Comparison of ENCODE assay signal across 20 cellular contexts in the genomic region with DNA sequence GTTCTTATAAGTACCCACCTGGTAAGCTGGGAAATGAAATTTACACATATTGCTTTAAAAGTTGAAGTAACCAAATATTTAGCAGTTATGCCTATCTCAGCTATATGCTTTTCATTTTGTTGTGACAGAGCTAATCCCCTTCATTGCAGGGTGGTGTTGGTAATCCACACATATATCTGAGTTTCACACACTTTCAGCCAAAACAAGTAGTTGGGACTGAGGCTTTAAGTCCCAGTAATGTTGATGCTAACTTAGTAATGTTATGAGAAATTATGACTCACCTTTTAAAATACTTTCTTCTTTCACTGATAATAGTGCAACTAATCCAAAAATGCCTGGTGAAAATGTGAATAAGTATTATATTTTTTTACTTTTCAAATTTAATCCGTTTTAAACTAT. TPM values are rescaled to one million over a fixed set of nuclear protein-coding genes. Genes with fewer than 3 reads are reported as not detected.
DNase-seq lines count a peak whose midpoint lies in the region; ATAC-seq and TF ChIP-seq lines count a peak whose summit lies in the region.
"Had no signal": no experiment of that assay in that cellular context is flagged by ENCODE, and none has a peak within 500 bp of the region (broad histone marks: within the 10 kb centered on the region; RNA-seq: fewer than 3 reads in every experiment).

No MANE protein-coding gene starts in this region.

- no peaks in the 10 kb centered on the region for H3K79me2 ChIP-seq in MM.1S (ENCODE audit: low read length)

- no peak overlapping the region; the same call in 1 of the 2 replicates for H3K4ac ChIP-seq in IMR-90 (ENCODE audit: low read depth, low read length)

- no peaks in the 10 kb centered on the region for H3F3A ChIP-seq in MM.1S (ENCODE audit: insufficient read depth, low read length)

- dilution Hi-C loops in IMR-90 (cut with HindIII; ENCODE audit: low sequenced_read_pairs, unreplicated experiment) = no loop called here

- H2AK5ac ChIP-seq in IMR-90 (ENCODE audit: low read depth, low read length) = no peak overlapping the region

- H3K4me2 ChIP-seq in IMR-90 (ENCODE audit: low read depth, low read length) (peak overlapping the region; percentile 46), MM.1S (ENCODE audit: low read depth, low read length) (no peak overlapping the region)

- TF ChIP-seq RAD21 in IMR-90 (IDR thresholded peaks at IDR 0.05; ENCODE audit: low read length) = no peak

- ATAC-seq in IMR-90 (ENCODE audit: low read depth) (peak; percentile 68), GM19467 (IDR thresholded peaks at IDR 0.05; ENCODE audit: unreplicated experiment) (no peak)
- ATAC-seq: body of pancreas; left ventricle myocardium superior; right lobe of liver; stimulated activated naive CD8-positive, alpha-beta T cell treated with anti-CD3 and anti-CD28 coated beads, Interleukin-15, amount 100 ng/mL, for 72 hours had no signal

- peaks cover 11% of the 10 kb centered on the region for H3K9me3 Mint-ChIP-seq in osteocyte (ENCODE audit: unreplicated experiment)
- H3K9me3 Mint-ChIP-seq: dendritic cell treated with granulocyte-macrophage colony-stimulating factor and Interleukin-4, amounts not matched to agents 40 ng/mL and 50 ng/mL, for 4 days; stimulated activated naive CD8-positive, alpha-beta T cell treated with anti-CD3 and anti-CD28 coated beads, Interleukin-15, amount 100 ng/mL, for 72 hours had no signal

- no peak overlapping the region; the same call in 1 of the 2 replicates for H4K5ac ChIP-seq in IMR-90 (ENCODE audit: low read depth, low read length)

- no CpG with 5 or more reads among the region's 1 CpG for WGBS in IMR-90 (ENCODE audit: extremely low coverage in 2 of 2, insufficient read length in 1 of 2), 2 experiments

- no peaks in the 10 kb centered on the region for H4K20me1 ChIP-seq in IMR-90 (ENCODE audit: insufficient read depth, low read length)
- no peaks in the 10 kb centered on the region for H4K20me1 ChIP-seq in MM.1S (ENCODE audit: insufficient read depth, low read length)

- H3K9ac ChIP-seq in IMR-90 (ENCODE audit: low read depth, low read length) = no peak overlapping the region
- no peak overlapping the region for H3K9ac ChIP-seq in MM.1S (ENCODE audit: low read length)

- H3K14ac ChIP-seq in IMR-90 (replicated peaks; ENCODE audit: low read depth, low read length) = peak overlapping the region; percentile 79; the same call in 1 of the 2 replicates

- no peak for TF ChIP-seq POLR2A in IMR-90 (IDR thresholded peaks at IDR 0.05; ENCODE audit: low read depth, low read length)

- intact Hi-C loops in IMR-90 (cut with micrococcal nuclease) (no loop called here), cardiac septum (cut with DNase I) (no loop called here)

- no peak for TF ChIP-seq CTCF in IMR-90 (conservative IDR thresholded peaks at IDR 0.05; ENCODE audit: low read depth, low read length)
- no peak for TF ChIP-seq CTCF in cardiac fibroblast (IDR thresholded peaks at IDR 0.05; ENCODE audit: low read depth, low read length)
- TF ChIP-seq CTCF in osteocyte (IDR thresholded peaks at IDR 0.05) = no peak
- TF ChIP-seq CTCF in MM.1S (IDR thresholded peaks at IDR 0.05; ENCODE audit: low read length) = no peak

- CTCF ChIA-PET in IMR-90 (lab: Yijun Ruan, JAX) = interaction anchor here (1.9 kb wide), 1 partner anchor 12 kb away, joined by 6 read pairs; no protein-coding TSS in a partner anchor

- peak overlapping the region; percentile 17 for H2BK120ac ChIP-seq in IMR-90 (ENCODE audit: low read depth, low read length)

- no TSS peak for BruUV-seq in IMR-90 (replicated peaks; lab: Mats Ljungman, UMichigan)

- H2AFZ ChIP-seq in IMR-90 (replicated peaks; ENCODE audit: low read length, poor library complexity) = no peak overlapping the region
- H2AFZ ChIP-seq in MM.1S (ENCODE audit: low read length) = no peak overlapping the region

- H2BK15ac ChIP-seq in IMR-90 (ENCODE audit: low read depth, low read length) = 0 out of 3 replicates have a peak overlapping the region, but pooled peaks have one; percentile 10

- no peaks in the 10 kb centered on the region for H3K27me3 ChIP-seq in IMR-90 (ENCODE audit: control insufficient read depth, insufficient read depth, low read length)
- no peaks in the 10 kb centered on the region for H3K27me3 ChIP-seq in MM.1S (replicated peaks; ENCODE audit: insufficient read depth, low read length)
- H3K27me3 ChIP-seq: body of pancreas, right lobe of liver, upper lobe of left lung had no signal

- H3K4me3 ChIP-seq in IMR-90 (ENCODE audit: insufficient read depth, low read depth, low read length) (no peak overlapping the region), cardiac fibroblast (replicated peaks in 1 of 2; ENCODE audit: low read depth in 2 of 2, low read length in 2 of 2) (no peak overlapping the region), MM.1S (ENCODE audit: low read length) (no peak overlapping the region)
- H3K4me3 ChIP-seq: body of pancreas, right lobe of liver, upper lobe of left lung had no signal

- no peaks in the 10 kb centered on the region for H3K9me2 ChIP-seq in MM.1S (replicated peaks; ENCODE audit: insufficient read depth, low read length)

- H3K36me3 Mint-ChIP-seq in osteocyte (ENCODE audit: unreplicated experiment) = peaks cover 4% of the 10 kb centered on the region
- H3K36me3 Mint-ChIP-seq: activated naive CD4-positive, alpha-beta T cell treated with anti-CD3 and anti-CD28 coated beads, Interleukin-2, amount 50 U/mL, for 24 hours had no signal

- peak overlapping the region; percentile 27 for H3K27ac Mint-ChIP-seq in osteocyte (ENCODE audit: unreplicated experiment)
- H3K27ac Mint-ChIP-seq: activated naive CD4-positive, alpha-beta T cell treated with anti-CD3 and anti-CD28 coated beads, Interleukin-2, amount 50 U/mL, for 24 hours; dendritic cell treated with granulocyte-macrophage colony-stimulating factor and Interleukin-4, amounts not matched to agents 40 ng/mL and 50 ng/mL, for 4 days; stimulated activated naive CD8-positive, alpha-beta T cell treated with anti-CD3 and anti-CD28 coated beads, Interleukin-15, amount 100 ng/mL, for 72 hours had no signal

- peaks cover 9% of the 10 kb centered on the region; the same call in 1 of the 2 replicates for H3K4me1 ChIP-seq in IMR-90 (ENCODE audit: control insufficient read depth, insufficient read depth, low read length)
- H3K4me1 ChIP-seq in MM.1S (ENCODE audit: low read length) = no peaks in the 10 kb centered on the region
- H3K4me1 ChIP-seq: body of pancreas, right lobe of liver, upper lobe of left lung had no signal

- H3K4me3 Mint-ChIP-seq in osteocyte (ENCODE audit: unreplicated experiment) = no peak overlapping the region
- H3K4me3 Mint-ChIP-seq: activated naive CD4-positive, alpha-beta T cell treated with anti-CD3 and anti-CD28 coated beads, Interleukin-2, amount 50 U/mL, for 24 hours; dendritic cell treated with granulocyte-macrophage colony-stimulating factor and Interleukin-4, amounts not matched to agents 40 ng/mL and 50 ng/mL, for 4 days; stimulated activated naive CD8-positive, alpha-beta T cell treated with anti-CD3 and anti-CD28 coated beads, Interleukin-15, amount 100 ng/mL, for 72 hours had no signal

- H3K18ac ChIP-seq in IMR-90 (ENCODE audit: low read depth, low read length) = peak overlapping the region; percentile 57; the same call in 1 of the 2 replicates

- H2BK20ac ChIP-seq in IMR-90 (ENCODE audit: low read depth, low read length) = peak overlapping the region; percentile 80; the same call in 1 of the 2 replicates

- in situ Hi-C loops in IMR-90 (cut with MboI; ENCODE audit: low sequenced_read_pairs) = no loop called here

- peaks cover 23% of the 10 kb centered on the region for H3K4me1 Mint-ChIP-seq in osteocyte (ENCODE audit: unreplicated experiment)
- H3K4me1 Mint-ChIP-seq: activated naive CD4-positive, alpha-beta T cell treated with anti-CD3 and anti-CD28 coated beads, Interleukin-2, amount 50 U/mL, for 24 hours had no signal

- no peak overlapping the region for H2AK9ac ChIP-seq in IMR-90 (replicated peaks; ENCODE audit: low read depth, low read length, poor library complexity)

- no peaks in the 10 kb centered on the region for H3K27me3 Mint-ChIP-seq in osteocyte (ENCODE audit: unreplicated experiment)

- POLR2A ChIA-PET in IMR-90 (lab: Charles Lee; ENCODE audit: unreplicated experiment) = no interaction called here

- peak; percentile 47 for DNase-seq in EH (ENCODE audit: low read depth)
- DNase-seq in IMR-90 = peak; percentile 64
- DNase-seq in cardiac fibroblast (ENCODE audit: low read depth in 2 of 2) = peak; percentile 15 to 59
- DNase-seq in osteocyte (ENCODE audit: extremely low spot score, unreplicated experiment) = no peak
- no peak for DNase-seq in MM.1S
- no peak for DNase-seq in COR-L47 (lab: John Stamatoyannopoulos, UW)
- DNase-seq in cardiac septum (ENCODE audit: low spot score) = no peak
- DNase-seq: activated CD4-positive, alpha-beta T cell treated with anti-CD3 and anti-CD28 coated beads, Interleukin-2, amount 50 U/mL, for 4 hours; body of pancreas; left ventricle myocardium superior; NCI-H1694 treated with DMSO at 0.1 percent for 48 hours; NK-92 treated with Interleukin-12 subunit alpha and Interleukin-12 subunit beta, amount 100 ng/mL, for 24 hours; right lobe of liver; stimulated activated CD4-positive, alpha-beta T cell treated with anti-CD3 and anti-CD28 coated beads, Interleukin-1b, Interleukin-23, amount 100 ng/mL, for 48 hours; stimulated activated naive CD8-positive, alpha-beta T cell treated with anti-CD3 and anti-CD28 coated beads, Interleukin-15, amount 100 ng/mL, for 72 hours; T-helper 1 cell; upper lobe of left lung had no signal

- no peaks in the 10 kb centered on the region for H3K79me1 ChIP-seq in IMR-90 (ENCODE audit: low read depth in 1 of 2, low read length in 2 of 2)

- H3K27ac ChIP-seq in IMR-90 (ENCODE audit: insufficient read depth, low read length) (no peak overlapping the region), MM.1S (ENCODE audit: low read length) (no peak overlapping the region)
- H3K27ac ChIP-seq: body of pancreas, right lobe of liver, upper lobe of left lung had no signal

- H3K9me1 ChIP-seq in IMR-90 (ENCODE audit: insufficient read depth, low read length) = peaks cover 4% of the 10 kb centered on the region

- H4K91ac ChIP-seq in IMR-90 (ENCODE audit: insufficient read depth, low read depth, low read length) = no peak overlapping the region

- no peak overlapping the region for H3K56ac ChIP-seq in IMR-90 (ENCODE audit: extremely low read depth, insufficient read depth, low read length)

- H3K36me3 ChIP-seq in IMR-90 (ENCODE audit: control insufficient read depth, insufficient read depth, low read length) = no peaks in the 10 kb centered on the region
- H3K36me3 ChIP-seq in MM.1S (replicated peaks; ENCODE audit: insufficient read depth, low read length) = no peaks in the 10 kb centered on the region
- H3K36me3 ChIP-seq: right lobe of liver, upper lobe of left lung had no signal

- peak overlapping the region; percentile 78 for H2BK5ac ChIP-seq in IMR-90 (ENCODE audit: low read depth, low read length, poor library complexity, severe bottlenecking)

- H4K8ac ChIP-seq in IMR-90 (ENCODE audit: low read depth in 2 of 2, low read length in 2 of 2) = peak overlapping the region in 1 of 2 experiments; percentile 61; a peak in 1 of 4 replicates

- no peaks in the 10 kb centered on the region for H3K9me3 ChIP-seq in IMR-90 (ENCODE audit: control insufficient read depth, insufficient read depth, low read length)
- no peaks in the 10 kb centered on the region for H3K9me3 ChIP-seq in MM.1S (replicated peaks; ENCODE audit: insufficient read depth, low read length)
- H3K9me3 ChIP-seq: body of pancreas, right lobe of liver, upper lobe of left lung had no signal

- peak overlapping the region; percentile 44; the same call in 1 of the 2 replicates for H3K23ac ChIP-seq in IMR-90 (ENCODE audit: low read depth, low read length)

RNA-seq across cellular contexts. Expression of a gene that starts 19.2 kb away (rescaled TPM):
- total RNA-seq in IMR-90 (2012; rRNA removed) (35.7 and 45.0 TPM in 2 replicates), osteocyte (31.2 and 32.9 TPM in 2 replicates), cardiac septum (75.9 TPM)
- polyA plus RNA-seq in IMR-90 (2012; rRNA removed) = 2.8 and 4.1 TPM in 2 replicates
- polyA plus RNA-seq in IMR-90 (2012; cell fraction: cytosol; rRNA removed) = 0.29 and 0.67 TPM in 2 replicates
- 1.7 and 19.0 TPM in 2 replicates for polyA plus RNA-seq in IMR-90 (2012; cell fraction: nucleus; rRNA removed; ENCODE audit: low replicate concordance)

Comparison
In these comparisons a context has a peak if more than half of its experiments do, and no peak if none do; other contexts are left out.
1. DNase-seq: peak in EH (single experiment), IMR-90 (single experiment) and cardiac fibroblast (2 of 2); none in osteocyte (single experiment), MM.1S (single experiment), COR-L47 (single experiment) and cardiac septum (single experiment).